19 cellular contexts compared by ENCODE assay signal in genomic region chr3:16461463-16462245, GRCh38. TPM values are rescaled to one million over a fixed set of nuclear protein-coding genes. Genes with fewer than 3 reads are reported as not detected.
DNase-seq lines count a peak whose midpoint lies in the region; ATAC-seq lines count a peak whose summit lies in the region.
"Had no signal": no experiment of that assay in that cellular context is flagged by ENCODE, and none has a peak within 500 bp of the region (broad histone marks: within the 10 kb centered on the region; RNA-seq: fewer than 3 reads in every experiment).

No MANE protein-coding gene starts in this region.

- H3K36me3 Mint-ChIP-seq in activated naive CD4-positive, alpha-beta T cell treated with anti-CD3 and anti-CD28 coated beads, Interleukin-2, amount 10 ng/mL, durations not matched to agents 7 days and 5 days: peaks cover 30% of the 10 kb centered on the region
- H3K36me3 Mint-ChIP-seq in natural killer cell treated with Interleukin-12 subunit alpha and Interleukin-12 subunit beta and Interleukin-15 and Interleukin-18, amount 100 ng/mL, for 72 hours: peaks cover 11% of the 10 kb centered on the region

- peaks cover 39% of the 10 kb centered on the region for H3K4me1 Mint-ChIP-seq in activated naive CD4-positive, alpha-beta T cell treated with anti-CD3 and anti-CD28 coated beads, Interleukin-2, amount 10 ng/mL, durations not matched to agents 7 days and 5 days
- H3K4me1 Mint-ChIP-seq in natural killer cell treated with Interleukin-12 subunit alpha and Interleukin-12 subunit beta and Interleukin-15 and Interleukin-18, amount 100 ng/mL, for 72 hours (ENCODE audit: low read depth in 2 of 2): peaks cover 43% of the 10 kb centered on the region in 2 donors

- peak overlapping the region; percentile 84 for H3K27ac Mint-ChIP-seq in activated naive CD4-positive, alpha-beta T cell treated with anti-CD3 and anti-CD28 coated beads, Interleukin-2, amount 10 ng/mL, durations not matched to agents 7 days and 5 days
- peak overlapping the region; percentile 44 to 50 for H3K27ac Mint-ChIP-seq in natural killer cell treated with Interleukin-12 subunit alpha and Interleukin-12 subunit beta and Interleukin-15 and Interleukin-18, amount 100 ng/mL, for 72 hours

- no peaks in the 10 kb centered on the region for H3K9me3 Mint-ChIP-seq in activated naive CD4-positive, alpha-beta T cell treated with anti-CD3 and anti-CD28 coated beads, Interleukin-2, amount 10 ng/mL, durations not matched to agents 7 days and 5 days
- H3K9me3 Mint-ChIP-seq in natural killer cell treated with Interleukin-12 subunit alpha and Interleukin-12 subunit beta and Interleukin-15 and Interleukin-18, amount 100 ng/mL, for 72 hours: no peaks in the 10 kb centered on the region

- H3K4me3 Mint-ChIP-seq in activated naive CD4-positive, alpha-beta T cell treated with anti-CD3 and anti-CD28 coated beads, Interleukin-2, amount 10 ng/mL, durations not matched to agents 7 days and 5 days: no peak overlapping the region
- no peak overlapping the region for H3K4me3 Mint-ChIP-seq in natural killer cell treated with Interleukin-12 subunit alpha and Interleukin-12 subunit beta and Interleukin-15 and Interleukin-18, amount 100 ng/mL, for 72 hours

- no peak for ATAC-seq in natural killer cell treated with Interleukin-12 subunit alpha and Interleukin-12 subunit beta and Interleukin-15 and Interleukin-18, amount 100 ng/mL, for 72 hours
- no peak for ATAC-seq in HG02938 (IDR thresholded peaks at IDR 0.05; ENCODE audit: unreplicated experiment)
- ATAC-seq: gastroesophageal sphincter, HCT116, left lobe of liver, mucosa of descending colon had no signal

- no peak for DNase-seq in activated naive CD4-positive, alpha-beta T cell treated with anti-CD3 and anti-CD28 coated beads, Interleukin-2, amount 10 ng/mL, durations not matched to agents 7 days and 5 days
- DNase-seq in activated naive CD4-positive, alpha-beta T cell treated with Interleukin-2 at 50 U/mL for 16 hours: no peak
- peak; percentile 86 for DNase-seq in NCI-H1436 (lab: John Stamatoyannopoulos, UW)
- peak; percentile 48 for DNase-seq in NCI-H82 (lab: John Stamatoyannopoulos, UW)
- no peak for DNase-seq in natural killer cell treated with Interleukin-12 subunit alpha and Interleukin-12 subunit beta and Interleukin-15 and Interleukin-18, amount 100 ng/mL, for 72 hours (ENCODE audit: low spot score)
- DNase-seq in NOMO-1 treated with dmso at 0.1 percent for 144 hours (lab: John Stamatoyannopoulos, UW; ENCODE audit: unreplicated experiment): no peak
- DNase-seq in activated CD4-positive, alpha-beta T cell treated with anti-CD3 and anti-CD28 coated beads for 1 hour: no peak
- DNase-seq: activated CD4-positive, alpha-beta T cell treated with anti-CD3 and anti-CD28 coated beads, Interleukin-2, amount 50 U/mL, for 4 hours; aorta; cerebellar nuclear complex; effector CD8-positive, alpha-beta T cell; mucosa of descending colon; NCI-H446; T-helper 1 cell had no signal

- H3K27me3 Mint-ChIP-seq in activated naive CD4-positive, alpha-beta T cell treated with anti-CD3 and anti-CD28 coated beads, Interleukin-2, amount 10 ng/mL, durations not matched to agents 7 days and 5 days: no peaks in the 10 kb centered on the region
- H3K27me3 Mint-ChIP-seq in natural killer cell treated with Interleukin-12 subunit alpha and Interleukin-12 subunit beta and Interleukin-15 and Interleukin-18, amount 100 ng/mL, for 72 hours: no peaks in the 10 kb centered on the region
- H3K27me3 Mint-ChIP-seq: IgD-negative memory B cell had no signal

- CTCF ChIA-PET in activated naive CD4-positive, alpha-beta T cell treated with anti-CD3 and anti-CD28 coated beads, Interleukin-2, amount 10 ng/mL, durations not matched to agents 7 days and 5 days (lab: Charles Lee): no interaction called here

RNA-seq across cellular contexts. Expression of gene RFTN1, which starts 51.8 kb away (rescaled TPM):
- 100 to 1,000 TPM; 194 to 201 TPM for total RNA-seq in natural killer cell treated with Interleukin-12 subunit alpha and Interleukin-12 subunit beta and Interleukin-15 and Interleukin-18, amount 100 ng/mL, for 72 hours

Comparison
In these comparisons a context has a peak if more than half of its experiments do, and no peak if none do; other contexts are left out.
1. DNase-seq: peak in NCI-H1436 (single experiment) and NCI-H82 (single experiment); none in activated naive CD4-positive, alpha-beta T cell treated with anti-CD3 and anti-CD28 coated beads, Interleukin-2, amount 10 ng/mL, durations not matched to agents 7 days and 5 days (single experiment), activated naive CD4-positive, alpha-beta T cell treated with Interleukin-2 at 50 U/mL for 16 hours (single experiment), natural killer cell treated with Interleukin-12 subunit alpha and Interleukin-12 subunit beta and Interleukin-15 and Interleukin-18, amount 100 ng/mL, for 72 hours (single experiment), NOMO-1 treated with dmso at 0.1 percent for 144 hours (single experiment) and activated CD4-positive, alpha-beta T cell treated with anti-CD3 and anti-CD28 coated beads for 1 hour (single experiment).